Comparison of ENCODE assay signal across 1 cellular context in the genomic region with DNA sequence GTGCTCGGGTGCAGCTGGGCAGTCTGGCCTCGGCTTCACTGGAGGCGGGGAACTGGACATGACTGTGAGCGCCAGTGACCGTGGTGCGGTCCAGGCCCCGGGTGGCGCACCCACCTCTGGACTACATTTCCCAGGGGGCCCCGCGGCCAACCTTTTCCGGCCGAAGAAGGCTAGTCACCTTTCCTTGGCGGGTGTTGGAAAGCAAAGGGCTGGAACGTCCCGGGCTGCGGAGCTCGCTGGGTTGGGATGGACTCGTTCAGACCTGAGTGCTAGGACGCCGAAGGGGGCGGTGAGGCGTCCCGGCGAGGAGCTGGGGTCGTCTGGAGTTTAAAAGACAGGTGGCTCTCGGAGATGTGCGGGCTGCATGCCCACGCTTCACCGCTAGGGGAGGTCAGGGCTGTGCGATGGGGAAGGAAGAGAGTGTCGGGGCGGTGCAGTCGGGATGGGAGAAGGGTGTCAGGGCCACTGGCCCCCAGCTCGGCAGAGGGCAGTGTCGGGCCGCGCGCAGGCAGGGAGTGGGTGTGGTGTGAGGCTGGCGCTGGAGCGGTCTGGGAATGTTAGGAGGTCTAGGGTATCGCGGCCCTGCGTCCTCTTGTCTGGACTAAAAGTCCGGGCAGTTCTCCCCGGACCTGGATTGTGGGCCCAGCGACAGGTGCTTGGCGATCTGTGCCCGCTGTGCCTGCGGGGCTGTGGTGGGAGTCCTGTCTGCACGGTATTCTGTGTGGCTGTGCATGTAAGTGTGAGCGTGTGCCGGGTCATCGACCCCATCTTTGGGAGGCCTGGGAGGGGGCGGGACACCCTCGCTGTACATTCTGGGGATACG.
TF ChIP-seq lines count a peak whose summit lies in the region.

No MANE protein-coding gene starts in this region.

TF ChIP-seq in GM23338, 12 proteins besides CTCF, POLR2A, EP300 and RAD21 (continued from another document):
- TF ChIP-seq, protein P1, sequence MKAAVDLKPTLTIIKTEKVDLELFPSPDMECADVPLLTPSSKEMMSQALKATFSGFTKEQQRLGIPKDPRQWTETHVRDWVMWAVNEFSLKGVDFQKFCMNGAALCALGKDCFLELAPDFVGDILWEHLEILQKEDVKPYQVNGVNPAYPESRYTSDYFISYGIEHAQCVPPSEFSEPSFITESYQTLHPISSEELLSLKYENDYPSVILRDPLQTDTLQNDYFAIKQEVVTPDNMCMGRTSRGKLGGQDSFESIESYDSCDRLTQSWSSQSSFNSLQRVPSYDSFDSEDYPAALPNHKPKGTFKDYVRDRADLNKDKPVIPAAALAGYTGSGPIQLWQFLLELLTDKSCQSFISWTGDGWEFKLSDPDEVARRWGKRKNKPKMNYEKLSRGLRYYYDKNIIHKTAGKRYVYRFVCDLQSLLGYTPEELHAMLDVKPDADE (IDR thresholded peaks at IDR 0.05): peak; percentile 87
